1 cellular context compared by ENCODE assay signal in the genomic region with DNA sequence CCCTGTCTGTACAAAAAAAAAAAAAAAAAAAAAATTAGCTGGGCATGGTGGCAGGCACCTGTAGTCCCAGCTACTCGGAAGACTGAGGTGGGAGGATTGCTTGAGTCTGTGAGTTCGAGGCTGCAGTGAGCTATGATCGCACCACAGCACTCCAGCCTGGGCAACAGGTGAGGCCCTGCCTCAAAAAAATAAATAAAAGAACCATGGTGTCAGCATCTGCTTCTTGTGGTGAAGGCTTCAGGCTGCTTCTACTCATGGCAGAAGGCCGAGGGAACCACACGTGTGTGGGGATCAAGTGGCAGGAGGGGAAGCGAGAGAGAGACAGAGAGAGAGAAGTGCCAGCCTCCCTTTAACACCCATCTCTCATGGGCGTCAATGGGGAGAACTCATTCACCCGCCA.
TF ChIP-seq lines count a peak whose summit lies in the region.

No MANE protein-coding gene starts in this region.

TF ChIP-seq in GM12878, 131 proteins besides CTCF, POLR2A, EP300 and RAD21:
- TF ChIP-seq SREBF2 (IDR thresholded peaks at IDR 0.05; ENCODE audit: low read length), result no peak
- TF ChIP-seq, protein P1, sequence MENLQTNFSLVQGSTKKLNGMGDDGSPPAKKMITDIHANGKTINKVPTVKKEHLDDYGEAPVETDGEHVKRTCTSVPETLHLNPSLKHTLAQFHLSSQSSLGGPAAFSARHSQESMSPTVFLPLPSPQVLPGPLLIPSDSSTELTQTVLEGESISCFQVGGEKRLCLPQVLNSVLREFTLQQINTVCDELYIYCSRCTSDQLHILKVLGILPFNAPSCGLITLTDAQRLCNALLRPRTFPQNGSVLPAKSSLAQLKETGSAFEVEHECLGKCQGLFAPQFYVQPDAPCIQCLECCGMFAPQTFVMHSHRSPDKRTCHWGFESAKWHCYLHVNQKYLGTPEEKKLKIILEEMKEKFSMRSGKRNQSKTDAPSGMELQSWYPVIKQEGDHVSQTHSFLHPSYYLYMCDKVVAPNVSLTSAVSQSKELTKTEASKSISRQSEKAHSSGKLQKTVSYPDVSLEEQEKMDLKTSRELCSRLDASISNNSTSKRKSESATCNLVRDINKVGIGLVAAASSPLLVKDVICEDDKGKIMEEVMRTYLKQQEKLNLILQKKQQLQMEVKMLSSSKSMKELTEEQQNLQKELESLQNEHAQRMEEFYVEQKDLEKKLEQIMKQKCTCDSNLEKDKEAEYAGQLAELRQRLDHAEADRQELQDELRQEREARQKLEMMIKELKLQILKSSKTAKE (IDR thresholded peaks at IDR 0.05; ENCODE audit: low read depth, poor library complexity, severe bottlenecking), result no peak
- no peak for TF ChIP-seq RUNX3 (IDR thresholded peaks at IDR 0.05; ENCODE audit: low read length)
- no peak for TF ChIP-seq KAT2A (conservative IDR thresholded peaks at IDR 0.05; ENCODE audit: control insufficient read depth, low read depth, low read length)
- no peak for TF ChIP-seq CHD2 (IDR thresholded peaks at IDR 0.05; ENCODE audit: borderline replicate concordance, low read depth, low read length)
- TF ChIP-seq, protein P2, sequence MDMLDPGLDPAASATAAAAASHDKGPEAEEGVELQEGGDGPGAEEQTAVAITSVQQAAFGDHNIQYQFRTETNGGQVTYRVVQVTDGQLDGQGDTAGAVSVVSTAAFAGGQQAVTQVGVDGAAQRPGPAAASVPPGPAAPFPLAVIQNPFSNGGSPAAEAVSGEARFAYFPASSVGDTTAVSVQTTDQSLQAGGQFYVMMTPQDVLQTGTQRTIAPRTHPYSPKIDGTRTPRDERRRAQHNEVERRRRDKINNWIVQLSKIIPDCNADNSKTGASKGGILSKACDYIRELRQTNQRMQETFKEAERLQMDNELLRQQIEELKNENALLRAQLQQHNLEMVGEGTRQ (IDR thresholded peaks at IDR 0.05; ENCODE audit: borderline replicate concordance, low read depth, low read length), result no peak
- TF ChIP-seq, protein P3, sequence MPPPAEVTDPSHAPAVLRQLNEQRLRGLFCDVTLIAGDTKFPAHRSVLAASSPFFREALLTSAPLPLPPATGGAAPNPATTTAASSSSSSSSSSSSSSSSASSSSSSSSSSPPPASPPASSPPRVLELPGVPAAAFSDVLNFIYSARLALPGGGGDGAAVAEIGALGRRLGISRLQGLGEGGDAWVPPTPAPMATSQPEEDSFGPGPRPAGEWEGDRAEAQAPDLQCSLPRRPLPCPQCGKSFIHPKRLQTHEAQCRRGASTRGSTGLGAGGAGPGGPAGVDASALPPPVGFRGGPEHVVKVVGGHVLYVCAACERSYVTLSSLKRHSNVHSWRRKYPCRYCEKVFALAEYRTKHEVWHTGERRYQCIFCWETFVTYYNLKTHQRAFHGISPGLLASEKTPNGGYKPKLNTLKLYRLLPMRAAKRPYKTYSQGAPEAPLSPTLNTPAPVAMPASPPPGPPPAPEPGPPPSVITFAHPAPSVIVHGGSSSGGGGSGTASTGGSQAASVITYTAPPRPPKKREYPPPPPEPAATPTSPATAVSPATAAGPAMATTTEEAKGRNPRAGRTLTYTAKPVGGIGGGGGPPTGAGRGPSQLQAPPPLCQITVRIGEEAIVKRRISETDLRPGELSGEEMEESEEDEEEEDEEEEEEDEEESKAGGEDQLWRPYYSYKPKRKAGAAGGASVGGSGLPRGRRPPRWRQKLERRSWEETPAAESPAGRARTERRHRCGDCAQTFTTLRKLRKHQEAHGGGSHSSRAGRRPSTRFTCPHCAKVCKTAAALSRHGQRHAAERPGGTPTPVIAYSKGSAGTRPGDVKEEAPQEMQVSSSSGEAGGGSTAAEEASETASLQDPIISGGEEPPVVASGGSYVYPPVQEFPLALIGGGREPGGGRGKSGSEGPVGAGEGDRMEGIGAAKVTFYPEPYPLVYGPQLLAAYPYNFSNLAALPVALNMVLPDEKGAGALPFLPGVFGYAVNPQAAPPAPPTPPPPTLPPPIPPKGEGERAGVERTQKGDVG (CRISPR knock-in tag; IDR thresholded peaks at IDR 0.05), result no peak
- TF ChIP-seq RELA (IDR thresholded peaks at IDR 0.05; ENCODE audit: borderline replicate concordance, partially characterized antibody), result no peak
- TF ChIP-seq CEBPB (IDR thresholded peaks at IDR 0.05; ENCODE audit: borderline replicate concordance in 1 of 2, low read depth in 2 of 2, low read length in 2 of 2), result no peak
- TF ChIP-seq, protein P4, sequence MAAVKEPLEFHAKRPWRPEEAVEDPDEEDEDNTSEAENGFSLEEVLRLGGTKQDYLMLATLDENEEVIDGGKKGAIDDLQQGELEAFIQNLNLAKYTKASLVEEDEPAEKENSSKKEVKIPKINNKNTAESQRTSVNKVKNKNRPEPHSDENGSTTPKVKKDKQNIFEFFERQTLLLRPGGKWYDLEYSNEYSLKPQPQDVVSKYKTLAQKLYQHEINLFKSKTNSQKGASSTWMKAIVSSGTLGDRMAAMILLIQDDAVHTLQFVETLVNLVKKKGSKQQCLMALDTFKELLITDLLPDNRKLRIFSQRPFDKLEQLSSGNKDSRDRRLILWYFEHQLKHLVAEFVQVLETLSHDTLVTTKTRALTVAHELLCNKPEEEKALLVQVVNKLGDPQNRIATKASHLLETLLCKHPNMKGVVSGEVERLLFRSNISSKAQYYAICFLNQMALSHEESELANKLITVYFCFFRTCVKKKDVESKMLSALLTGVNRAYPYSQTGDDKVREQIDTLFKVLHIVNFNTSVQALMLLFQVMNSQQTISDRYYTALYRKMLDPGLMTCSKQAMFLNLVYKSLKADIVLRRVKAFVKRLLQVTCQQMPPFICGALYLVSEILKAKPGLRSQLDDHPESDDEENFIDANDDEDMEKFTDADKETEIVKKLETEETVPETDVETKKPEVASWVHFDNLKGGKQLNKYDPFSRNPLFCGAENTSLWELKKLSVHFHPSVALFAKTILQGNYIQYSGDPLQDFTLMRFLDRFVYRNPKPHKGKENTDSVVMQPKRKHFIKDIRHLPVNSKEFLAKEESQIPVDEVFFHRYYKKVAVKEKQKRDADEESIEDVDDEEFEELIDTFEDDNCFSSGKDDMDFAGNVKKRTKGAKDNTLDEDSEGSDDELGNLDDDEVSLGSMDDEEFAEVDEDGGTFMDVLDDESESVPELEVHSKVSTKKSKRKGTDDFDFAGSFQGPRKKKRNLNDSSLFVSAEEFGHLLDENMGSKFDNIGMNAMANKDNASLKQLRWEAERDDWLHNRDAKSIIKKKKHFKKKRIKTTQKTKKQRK (IDR thresholded peaks at IDR 0.05; ENCODE audit: low read depth, low read length), result no peak
- TF ChIP-seq, protein P5, sequence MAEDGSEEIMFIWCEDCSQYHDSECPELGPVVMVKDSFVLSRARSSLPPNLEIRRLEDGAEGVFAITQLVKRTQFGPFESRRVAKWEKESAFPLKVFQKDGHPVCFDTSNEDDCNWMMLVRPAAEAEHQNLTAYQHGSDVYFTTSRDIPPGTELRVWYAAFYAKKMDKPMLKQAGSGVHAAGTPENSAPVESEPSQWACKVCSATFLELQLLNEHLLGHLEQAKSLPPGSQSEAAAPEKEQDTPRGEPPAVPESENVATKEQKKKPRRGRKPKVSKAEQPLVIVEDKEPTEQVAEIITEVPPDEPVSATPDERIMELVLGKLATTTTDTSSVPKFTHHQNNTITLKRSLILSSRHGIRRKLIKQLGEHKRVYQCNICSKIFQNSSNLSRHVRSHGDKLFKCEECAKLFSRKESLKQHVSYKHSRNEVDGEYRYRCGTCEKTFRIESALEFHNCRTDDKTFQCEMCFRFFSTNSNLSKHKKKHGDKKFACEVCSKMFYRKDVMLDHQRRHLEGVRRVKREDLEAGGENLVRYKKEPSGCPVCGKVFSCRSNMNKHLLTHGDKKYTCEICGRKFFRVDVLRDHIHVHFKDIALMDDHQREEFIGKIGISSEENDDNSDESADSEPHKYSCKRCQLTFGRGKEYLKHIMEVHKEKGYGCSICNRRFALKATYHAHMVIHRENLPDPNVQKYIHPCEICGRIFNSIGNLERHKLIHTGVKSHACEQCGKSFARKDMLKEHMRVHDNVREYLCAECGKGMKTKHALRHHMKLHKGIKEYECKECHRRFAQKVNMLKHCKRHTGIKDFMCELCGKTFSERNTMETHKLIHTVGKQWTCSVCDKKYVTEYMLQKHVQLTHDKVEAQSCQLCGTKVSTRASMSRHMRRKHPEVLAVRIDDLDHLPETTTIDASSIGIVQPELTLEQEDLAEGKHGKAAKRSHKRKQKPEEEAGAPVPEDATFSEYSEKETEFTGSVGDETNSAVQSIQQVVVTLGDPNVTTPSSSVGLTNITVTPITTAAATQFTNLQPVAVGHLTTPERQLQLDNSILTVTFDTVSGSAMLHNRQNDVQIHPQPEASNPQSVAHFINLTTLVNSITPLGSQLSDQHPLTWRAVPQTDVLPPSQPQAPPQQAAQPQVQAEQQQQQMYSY (CRISPR knock-in tag; IDR thresholded peaks at IDR 0.05), result no peak
- TF ChIP-seq, protein P6, sequence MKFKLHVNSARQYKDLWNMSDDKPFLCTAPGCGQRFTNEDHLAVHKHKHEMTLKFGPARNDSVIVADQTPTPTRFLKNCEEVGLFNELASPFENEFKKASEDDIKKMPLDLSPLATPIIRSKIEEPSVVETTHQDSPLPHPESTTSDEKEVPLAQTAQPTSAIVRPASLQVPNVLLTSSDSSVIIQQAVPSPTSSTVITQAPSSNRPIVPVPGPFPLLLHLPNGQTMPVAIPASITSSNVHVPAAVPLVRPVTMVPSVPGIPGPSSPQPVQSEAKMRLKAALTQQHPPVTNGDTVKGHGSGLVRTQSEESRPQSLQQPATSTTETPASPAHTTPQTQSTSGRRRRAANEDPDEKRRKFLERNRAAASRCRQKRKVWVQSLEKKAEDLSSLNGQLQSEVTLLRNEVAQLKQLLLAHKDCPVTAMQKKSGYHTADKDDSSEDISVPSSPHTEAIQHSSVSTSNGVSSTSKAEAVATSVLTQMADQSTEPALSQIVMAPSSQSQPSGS (IDR thresholded peaks at IDR 0.05; ENCODE audit: low read length), result no peak
- TF ChIP-seq GABPA (IDR thresholded peaks at IDR 0.05; ENCODE audit: low read depth), result no peak
- TF ChIP-seq, protein P7, sequence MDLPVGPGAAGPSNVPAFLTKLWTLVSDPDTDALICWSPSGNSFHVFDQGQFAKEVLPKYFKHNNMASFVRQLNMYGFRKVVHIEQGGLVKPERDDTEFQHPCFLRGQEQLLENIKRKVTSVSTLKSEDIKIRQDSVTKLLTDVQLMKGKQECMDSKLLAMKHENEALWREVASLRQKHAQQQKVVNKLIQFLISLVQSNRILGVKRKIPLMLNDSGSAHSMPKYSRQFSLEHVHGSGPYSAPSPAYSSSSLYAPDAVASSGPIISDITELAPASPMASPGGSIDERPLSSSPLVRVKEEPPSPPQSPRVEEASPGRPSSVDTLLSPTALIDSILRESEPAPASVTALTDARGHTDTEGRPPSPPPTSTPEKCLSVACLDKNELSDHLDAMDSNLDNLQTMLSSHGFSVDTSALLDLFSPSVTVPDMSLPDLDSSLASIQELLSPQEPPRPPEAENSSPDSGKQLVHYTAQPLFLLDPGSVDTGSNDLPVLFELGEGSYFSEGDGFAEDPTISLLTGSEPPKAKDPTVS (IDR thresholded peaks at IDR 0.05; ENCODE audit: low read depth, low read length), result no peak
- TF ChIP-seq BCL11A (IDR thresholded peaks at IDR 0.05; ENCODE audit: low read depth, low read length), result no peak
